22 cellular contexts compared by ENCODE assay signal in genomic region chr14:84797326-84797725, GRCh38.
DNase-seq lines count a peak whose midpoint lies in the region; ATAC-seq, FAIRE-seq and TF ChIP-seq lines count a peak whose summit lies in the region.
"Had no signal": no experiment of that assay in that cellular context is flagged by ENCODE, and none has a peak within 500 bp of the region (broad histone marks: within the 10 kb centered on the region; RNA-seq: fewer than 3 reads in every experiment).

No MANE protein-coding gene starts in this region.

- no peaks in the 10 kb centered on the region for H3K9me3 Mint-ChIP-seq in astrocyte (ENCODE audit: unreplicated experiment)
- H3K9me3 Mint-ChIP-seq in activated CD8-positive, alpha-beta T cell treated with anti-CD3 and anti-CD28 coated beads for 36 hours = peaks cover 11% of the 10 kb centered on the region

- H3K27me3 ChIP-seq in Karpas-422 (ENCODE audit: low read length) (no peaks in the 10 kb centered on the region), astrocyte (ENCODE audit: insufficient read depth, low read length) (no peaks in the 10 kb centered on the region), kidney epithelial cell (ENCODE audit: control insufficient read depth, insufficient read depth, low read length) (no peaks in the 10 kb centered on the region), smooth muscle cell (ENCODE audit: low read depth) (no peaks in the 10 kb centered on the region), esophagus squamous epithelium (no peaks in the 10 kb centered on the region)
- H3K27me3 ChIP-seq: BE2C had no signal

- TF ChIP-seq POLR2A in esophagus squamous epithelium (IDR thresholded peaks at IDR 0.05) = no peak

- no peaks in the 10 kb centered on the region for H3K36me3 Mint-ChIP-seq in astrocyte (ENCODE audit: low read depth, unreplicated experiment)
- H3K36me3 Mint-ChIP-seq in activated CD8-positive, alpha-beta T cell treated with anti-CD3 and anti-CD28 coated beads for 36 hours (ENCODE audit: low read depth) = no peaks in the 10 kb centered on the region
- H3K36me3 Mint-ChIP-seq: CD4-positive, CD25-positive, alpha-beta regulatory T cell; CD8-positive, alpha-beta memory T cell had no signal

- TF ChIP-seq CTCF in astrocyte (IDR thresholded peaks at IDR 0.05; ENCODE audit: insufficient read depth, low read depth, low read length) = no peak
- no peak for TF ChIP-seq CTCF in kidney epithelial cell (IDR thresholded peaks at IDR 0.05; ENCODE audit: insufficient read depth, low read length, poor library complexity, severe bottlenecking)
- TF ChIP-seq CTCF in smooth muscle cell (IDR thresholded peaks at IDR 0.05; ENCODE audit: borderline replicate concordance, insufficient read depth, poor library complexity, severe bottlenecking) = no peak
- no peak for TF ChIP-seq CTCF in activated CD8-positive, alpha-beta T cell treated with anti-CD3 and anti-CD28 coated beads for 36 hours (IDR thresholded peaks at IDR 0.05)
- TF ChIP-seq CTCF in esophagus squamous epithelium (IDR thresholded peaks at IDR 0.05) = no peak

- H3K27ac Mint-ChIP-seq in astrocyte (ENCODE audit: unreplicated experiment) = no peak overlapping the region
- no peak overlapping the region for H3K27ac Mint-ChIP-seq in activated CD8-positive, alpha-beta T cell treated with anti-CD3 and anti-CD28 coated beads for 36 hours
- H3K27ac Mint-ChIP-seq: CD4-positive, CD25-positive, alpha-beta regulatory T cell; CD8-positive, alpha-beta memory T cell had no signal

- H3K9ac ChIP-seq in Karpas-422 (ENCODE audit: low read length) = no peak overlapping the region
- H3K9ac ChIP-seq in astrocyte (ENCODE audit: low read length) = no peak overlapping the region
- no peak overlapping the region for H3K9ac ChIP-seq in smooth muscle cell (ENCODE audit: low read depth)
- H3K9ac ChIP-seq: GM23248 had no signal

- H3K79me2 ChIP-seq in Karpas-422 (ENCODE audit: low read length) (no peaks in the 10 kb centered on the region), astrocyte (ENCODE audit: insufficient read depth, low read length) (no peaks in the 10 kb centered on the region), smooth muscle cell (ENCODE audit: low read depth) (no peaks in the 10 kb centered on the region)

- no peak overlapping the region for H3K4me2 ChIP-seq in Karpas-422 (ENCODE audit: low read depth, low read length, poor library complexity, severe bottlenecking)
- no peak overlapping the region for H3K4me2 ChIP-seq in astrocyte (ENCODE audit: low read length)
- peak overlapping the region; percentile 51 for H3K4me2 ChIP-seq in smooth muscle cell

- no peaks in the 10 kb centered on the region for H3K27me3 Mint-ChIP-seq in astrocyte (ENCODE audit: low read depth, unreplicated experiment)
- H3K27me3 Mint-ChIP-seq in activated CD8-positive, alpha-beta T cell treated with anti-CD3 and anti-CD28 coated beads for 36 hours = no peaks in the 10 kb centered on the region
- H3K27me3 Mint-ChIP-seq: CD4-positive, CD25-positive, alpha-beta regulatory T cell; CD8-positive, alpha-beta memory T cell had no signal

- no peaks in the 10 kb centered on the region; the same call in 1 of the 2 replicates for H3K9me2 ChIP-seq in Karpas-422 (replicated peaks; ENCODE audit: insufficient read depth, low read length)

- DNase-seq in Karpas-422 = peak; percentile 19
- DNase-seq in astrocyte (ENCODE audit: low read depth) = peak; percentile 58
- DNase-seq in kidney epithelial cell (ENCODE audit: low read depth) = peak; percentile 53
- DNase-seq in smooth muscle cell (lab: John Stamatoyannopoulos, UW; ENCODE audit: unreplicated experiment) = no peak
- DNase-seq in activated CD8-positive, alpha-beta T cell treated with anti-CD3 and anti-CD28 coated beads for 36 hours = no peak
- DNase-seq in esophagus squamous epithelium (lab: John Stamatoyannopoulos, UW) = no peak
- DNase-seq: BE2C; C1 segment of cervical spinal cord; CD4-positive, CD25-positive, alpha-beta regulatory T cell; CD8-positive, alpha-beta memory T cell; COR-L47; DMS 273 treated with DMSO at 0.1 percent for 48 hours; DMS53; DND-41; EL; GM23248; IMR-90 had no signal

- ATAC-seq in HG02759 (IDR thresholded peaks at IDR 0.05; ENCODE audit: unreplicated experiment) = no peak
- no peak for ATAC-seq in activated CD8-positive, alpha-beta T cell treated with anti-CD3 and anti-CD28 coated beads for 36 hours
- ATAC-seq: GM12878 had no signal

- H3K36me3 ChIP-seq in Karpas-422 (ENCODE audit: insufficient read depth, low read length) = no peaks in the 10 kb centered on the region
- H3K36me3 ChIP-seq in astrocyte (ENCODE audit: insufficient read depth, low read length) = no peaks in the 10 kb centered on the region
- H3K36me3 ChIP-seq in kidney epithelial cell (ENCODE audit: control insufficient read depth, insufficient read depth, low read length) = no peaks in the 10 kb centered on the region
- no peaks in the 10 kb centered on the region for H3K36me3 ChIP-seq in smooth muscle cell (ENCODE audit: low read depth)
- no peaks in the 10 kb centered on the region for H3K36me3 ChIP-seq in esophagus squamous epithelium
- H3K36me3 ChIP-seq: BE2C, HAP-1 had no signal

- intact Hi-C loops in activated CD8-positive, alpha-beta T cell treated with anti-CD3 and anti-CD28 coated beads for 36 hours (cut with micrococcal nuclease) = no loop called here
- intact Hi-C loops in esophagus squamous epithelium (cut with DNase I) = no loop called here

- H2AFZ ChIP-seq in Karpas-422 (ENCODE audit: low read length) = no peak overlapping the region
- H2AFZ ChIP-seq in astrocyte (ENCODE audit: low read depth, low read length) = no peak overlapping the region
- H2AFZ ChIP-seq in smooth muscle cell (ENCODE audit: low read depth) = no peak overlapping the region
- H2AFZ ChIP-seq: GM23248 had no signal

- H3K4me1 Mint-ChIP-seq in astrocyte (ENCODE audit: low read depth, unreplicated experiment) = peaks cover 4% of the 10 kb centered on the region
- no peaks in the 10 kb centered on the region for H3K4me1 Mint-ChIP-seq in activated CD8-positive, alpha-beta T cell treated with anti-CD3 and anti-CD28 coated beads for 36 hours (ENCODE audit: low read depth)
- H3K4me1 Mint-ChIP-seq: CD4-positive, CD25-positive, alpha-beta regulatory T cell; CD8-positive, alpha-beta memory T cell had no signal

- H3F3A ChIP-seq in smooth muscle cell (ENCODE audit: low read depth) = no peaks in the 10 kb centered on the region

- H3K4me3 Mint-ChIP-seq in astrocyte (ENCODE audit: unreplicated experiment) = no peak overlapping the region
- no peak overlapping the region for H3K4me3 Mint-ChIP-seq in activated CD8-positive, alpha-beta T cell treated with anti-CD3 and anti-CD28 coated beads for 36 hours
- H3K4me3 Mint-ChIP-seq: CD4-positive, CD25-positive, alpha-beta regulatory T cell; CD8-positive, alpha-beta memory T cell had no signal

- FAIRE-seq in astrocyte (lab: Jason Lieb, UNC) = no peak
- FAIRE-seq: GM12878, GM19239, HTR-8/SVneo had no signal

- H3K4me3 ChIP-seq in Karpas-422 (ENCODE audit: low read length) (no peak overlapping the region), astrocyte (ENCODE audit: insufficient read depth, low read depth, low read length) (no peak overlapping the region), kidney epithelial cell (ENCODE audit: low read depth, low read length) (no peak overlapping the region), smooth muscle cell (no peak overlapping the region), esophagus squamous epithelium (no peak overlapping the region)
- H3K4me3 ChIP-seq: GM12878, GM23248, HAP-1 had no signal

- WGBS in smooth muscle cell (ENCODE audit: low lambda C conversion rate) = 27% methylated on average over 3 of the region's 3 CpGs
- WGBS in esophagus squamous epithelium, 2 donors = 87% methylated on average over 3 of the region's 3 CpGs

- no peaks in the 10 kb centered on the region for H3K4me1 ChIP-seq in Karpas-422 (ENCODE audit: low read length)
- H3K4me1 ChIP-seq in astrocyte (ENCODE audit: insufficient read depth, low read length) = no peaks in the 10 kb centered on the region
- peaks cover 3% of the 10 kb centered on the region for H3K4me1 ChIP-seq in smooth muscle cell (ENCODE audit: low read depth)
- H3K4me1 ChIP-seq in esophagus squamous epithelium = no peaks in the 10 kb centered on the region
- H3K4me1 ChIP-seq: BE2C, HAP-1 had no signal

- POLR2A ChIA-PET in activated CD8-positive, alpha-beta T cell treated with anti-CD3 and anti-CD28 coated beads for 36 hours (lab: Charles Lee) = no interaction called here

- H4K20me1 ChIP-seq in Karpas-422 (ENCODE audit: insufficient read depth, low read depth, low read length) (no peaks in the 10 kb centered on the region), astrocyte (ENCODE audit: insufficient read depth, low read length) (no peaks in the 10 kb centered on the region), smooth muscle cell (ENCODE audit: low read depth) (no peaks in the 10 kb centered on the region)

- no peak overlapping the region for H3K27ac ChIP-seq in Karpas-422 (ENCODE audit: low read length)
- no peak overlapping the region for H3K27ac ChIP-seq in astrocyte (ENCODE audit: low read depth, low read length)
- H3K27ac ChIP-seq in smooth muscle cell (ENCODE audit: low read depth) = no peak overlapping the region
- no peak overlapping the region for H3K27ac ChIP-seq in esophagus squamous epithelium
- H3K27ac ChIP-seq: GM23248 had no signal

- 0 out of 2 replicates have a peak, but pooled peaks cover 3% of the 10 kb centered on the region for H3K9me3 ChIP-seq in Karpas-422 (ENCODE audit: low read length)
- no peaks in the 10 kb centered on the region for H3K9me3 ChIP-seq in astrocyte (ENCODE audit: insufficient read depth, low read depth, low read length)
- no peaks in the 10 kb centered on the region for H3K9me3 ChIP-seq in smooth muscle cell (replicated peaks; ENCODE audit: low read depth)
- H3K9me3 ChIP-seq in esophagus squamous epithelium = no peaks in the 10 kb centered on the region
- H3K9me3 ChIP-seq: BE2C, HAP-1 had no signal

- CTCF ChIA-PET in activated CD8-positive, alpha-beta T cell treated with anti-CD3 and anti-CD28 coated beads for 36 hours (lab: Charles Lee) = interaction anchor here (0.6 kb wide), 1 partner anchor 143 kb away, joined by 3 read pairs; no protein-coding TSS in a partner anchor

Comparison
In these comparisons a context has a peak if more than half of its experiments do, and no peak if none do; other contexts are left out.
1. DNase-seq: peak in Karpas-422 (single experiment), astrocyte (single experiment) and kidney epithelial cell (single experiment); none in smooth muscle cell (single experiment), activated CD8-positive, alpha-beta T cell treated with anti-CD3 and anti-CD28 coated beads for 36 hours (single experiment) and esophagus squamous epithelium (single experiment).